ENCODE assay signal across 9 cellular contexts in genomic region chr13:100434010-100434763, GRCh38.
DNase-seq lines count a peak whose midpoint lies in the region; ATAC-seq and TF ChIP-seq lines count a peak whose summit lies in the region.
"Had no signal": no experiment of that assay in that cellular context is flagged by ENCODE, and none has a peak within 500 bp of the region (broad histone marks: within the 10 kb centered on the region; RNA-seq: fewer than 3 reads in every experiment).

No MANE protein-coding gene starts in this region.

- no peaks in the 10 kb centered on the region for H3K36me3 ChIP-seq in SJSA1
- H3K36me3 ChIP-seq in mesendoderm (ENCODE audit: control insufficient read depth, insufficient read depth, low read length), result no peaks in the 10 kb centered on the region
- peaks cover 0 to 8% of the 10 kb centered on the region in 2 donors for H3K36me3 ChIP-seq in neuronal stem cell (replicated peaks in 1 of 2; ENCODE audit: control insufficient read depth in 2 of 2, insufficient read depth in 2 of 2, low read length in 2 of 2)

- no peak overlapping the region for H3K56ac ChIP-seq in mesendoderm (ENCODE audit: low read length)
- no peak overlapping the region for H3K56ac ChIP-seq in H9 (ENCODE audit: insufficient read length, low read depth, low read length)

- H3K9me3 ChIP-seq in SJSA1 (replicated peaks) (no peaks in the 10 kb centered on the region), H9 (ENCODE audit: control insufficient read depth, low read depth, low read length) (no peaks in the 10 kb centered on the region), neuronal stem cell (replicated peaks in 1 of 2; ENCODE audit: control insufficient read depth in 2 of 2, insufficient read depth in 1 of 2, low read depth in 1 of 2, low read length in 2 of 2) (peaks cover 0 to 8% of the 10 kb centered on the region in 2 donors)

- ATAC-seq in GM18867 (IDR thresholded peaks at IDR 0.05; ENCODE audit: unreplicated experiment) (peak; percentile 96), HG02759 (IDR thresholded peaks at IDR 0.05; ENCODE audit: unreplicated experiment) (peak; percentile 87)

- H2AFZ ChIP-seq in H9 (ENCODE audit: low read length) (no peak overlapping the region), neuronal stem cell (ENCODE audit: low read length) (no peak overlapping the region)

- H4K91ac ChIP-seq in H9 (ENCODE audit: insufficient read length, low read depth, low read length) (no peak overlapping the region), neuronal stem cell (ENCODE audit: low read depth, low read length, poor library complexity) (no peak overlapping the region)

- H3K79me1 ChIP-seq in mesendoderm (ENCODE audit: low read length) (no peaks in the 10 kb centered on the region), H9 (ENCODE audit: insufficient read depth, low read depth, low read length, poor library complexity, severe bottlenecking) (no peaks in the 10 kb centered on the region), neuronal stem cell (ENCODE audit: low read depth, low read length) (no peaks in the 10 kb centered on the region)

- no peaks in the 10 kb centered on the region for H4K20me1 ChIP-seq in H9 (ENCODE audit: control insufficient read depth, insufficient read depth, insufficient read length)

- H3K4me1 ChIP-seq in SJSA1 (replicated peaks) (peaks cover 14% of the 10 kb centered on the region), mesendoderm (ENCODE audit: control insufficient read depth, low read depth, low read length) (peaks cover 2% of the 10 kb centered on the region), H9 (ENCODE audit: insufficient read depth, low read length) (peaks cover 8% of the 10 kb centered on the region; the same call in 1 of the 2 replicates), neuronal stem cell (ENCODE audit: control insufficient read depth in 2 of 2, insufficient read depth in 1 of 2, low read depth in 1 of 2, low read length in 2 of 2) (peaks cover 13 to 17% of the 10 kb centered on the region in 2 donors)

- H3K36me3 Mint-ChIP-seq in H9 (ENCODE audit: insufficient read depth in 1 of 3, low read depth in 3 of 3), result peaks cover 23 to 35% (median 34%) of the 10 kb centered on the region in 3 experiments; a peak in 6 of 7 replicates

- H3T11ph ChIP-seq in H9 (ENCODE audit: low read length), result no peak overlapping the region

- H3K23ac ChIP-seq in mesendoderm (ENCODE audit: low read length) (no peak overlapping the region), H9 (ENCODE audit: insufficient read length, low read depth, low read length) (no peak overlapping the region), neuronal stem cell (ENCODE audit: low read depth, low read length, poor library complexity) (no peak overlapping the region)

- TF ChIP-seq CTCF in H9 (conservative IDR thresholded peaks at IDR 0.05), result no peak

- H4K8ac ChIP-seq in mesendoderm (ENCODE audit: low read depth, low read length) (no peak overlapping the region), H9 (replicated peaks; ENCODE audit: insufficient read length, low read depth, low read length) (no peak overlapping the region), neuronal stem cell (ENCODE audit: low read depth, low read length) (no peak overlapping the region)

- H2BK120ac ChIP-seq in mesendoderm (ENCODE audit: low read depth, low read length), result no peak overlapping the region
- H2BK120ac ChIP-seq in H9 (ENCODE audit: low read depth, low read length, poor library complexity, severe bottlenecking), result no peak overlapping the region
- no peak overlapping the region for H2BK120ac ChIP-seq in neuronal stem cell (ENCODE audit: low read depth, low read length)

- H3K4me3 ChIP-seq in SJSA1 (no peak overlapping the region), mesendoderm (ENCODE audit: low read length) (no peak overlapping the region), neuronal stem cell (ENCODE audit: low read length in 2 of 2) (no peak overlapping the region)

- no peaks in the 10 kb centered on the region for H3K9me3 Mint-ChIP-seq in H9

- H2AK5ac ChIP-seq in mesendoderm (ENCODE audit: low read length) (no peak overlapping the region), H9 (ENCODE audit: insufficient read length, low read length) (no peak overlapping the region), neuronal stem cell (ENCODE audit: low read depth, low read length) (no peak overlapping the region)

- no peak overlapping the region for H3K4me2 ChIP-seq in mesendoderm (ENCODE audit: low read length)
- no peak overlapping the region for H3K4me2 ChIP-seq in H9 (ENCODE audit: insufficient read depth, insufficient read length, low read length)
- no peak overlapping the region for H3K4me2 ChIP-seq in neuronal stem cell (ENCODE audit: insufficient read depth, low read length, poor library complexity, severe bottlenecking)

- H3K9ac ChIP-seq in mesendoderm (ENCODE audit: low read length) (no peak overlapping the region), H9 (ENCODE audit: extremely low read depth, insufficient read length, low read length) (no peak overlapping the region), neuronal stem cell (ENCODE audit: low read depth, low read length, poor library complexity) (no peak overlapping the region)

- no peaks in the 10 kb centered on the region for H3K27me3 Mint-ChIP-seq in H9 (ENCODE audit: low read depth)
- H3K27me3 Mint-ChIP-seq: activated naive CD8-positive, alpha-beta T cell had no signal

- no peaks in the 10 kb centered on the region for H3K23me2 ChIP-seq in H9 (ENCODE audit: insufficient read length, low read depth, low read length, poor library complexity, severe bottlenecking)

- H3K27ac ChIP-seq in SJSA1 (peak overlapping the region; percentile 8; the same call in 1 of the 2 replicates), mesendoderm (ENCODE audit: low read depth, low read length) (no peak overlapping the region), H9 (ENCODE audit: insufficient read length, low read depth, low read length) (no peak overlapping the region), neuronal stem cell (replicated peaks; ENCODE audit: low read length) (no peak overlapping the region)

- H2BK20ac ChIP-seq in H9 (ENCODE audit: low read depth, low read length, poor library complexity, severe bottlenecking), result no peak overlapping the region

- H3K27me3 ChIP-seq in SJSA1 (replicated peaks) (no peaks in the 10 kb centered on the region), mesendoderm (ENCODE audit: insufficient read depth, low read length, poor library complexity) (no peaks in the 10 kb centered on the region), H9 (ENCODE audit: insufficient read depth, low read length) (no peaks in the 10 kb centered on the region), neuronal stem cell (ENCODE audit: control insufficient read depth in 3 of 3, insufficient read depth in 3 of 3, low read depth in 1 of 3, low read length in 3 of 3) (no peaks in the 10 kb centered on the region)

- H3K27ac Mint-ChIP-seq in H9, result no peak overlapping the region
- H3K27ac Mint-ChIP-seq: activated naive CD8-positive, alpha-beta T cell had no signal

- H3K4ac ChIP-seq in mesendoderm (ENCODE audit: low read depth, low read length) (no peak overlapping the region), H9 (ENCODE audit: low read depth, low read length) (no peak overlapping the region), neuronal stem cell (ENCODE audit: low read length) (no peak overlapping the region)

- WGBS in mesendoderm (ENCODE audit: extremely low coverage, insufficient coverage, low lambda C conversion rate), result no CpG with 5 or more reads among the region's 5 CpGs
- WGBS in H9 (ENCODE audit: extremely low coverage, insufficient read length, low lambda C conversion rate), result no CpG with 5 or more reads among the region's 5 CpGs
- WGBS in neuronal stem cell (ENCODE audit: extremely low coverage in 2 of 2, insufficient read length in 2 of 2, insufficient replicate concordance in 1 of 2), 2 donors, result no CpG with 5 or more reads among the region's 5 CpGs

- H3K79me2 ChIP-seq in mesendoderm (ENCODE audit: control insufficient read depth, insufficient read depth, low read length), result no peaks in the 10 kb centered on the region
- no peaks in the 10 kb centered on the region; the same call in 1 of the 2 replicates for H3K79me2 ChIP-seq in H9 (ENCODE audit: insufficient read depth, low read length)

- H2BK12ac ChIP-seq in H9 (ENCODE audit: insufficient read length, low read depth, low read length) (no peak overlapping the region), neuronal stem cell (ENCODE audit: low read length) (no peak overlapping the region)

- no peak overlapping the region for H2BK5ac ChIP-seq in mesendoderm (ENCODE audit: low read length)
- H2BK5ac ChIP-seq in H9 (ENCODE audit: insufficient read length, low read length), result no peak overlapping the region
- H2BK5ac ChIP-seq in neuronal stem cell (ENCODE audit: low read length), result no peak overlapping the region

- H2BK15ac ChIP-seq in mesendoderm (replicated peaks; ENCODE audit: low read depth) (no peak overlapping the region), H9 (ENCODE audit: low read depth, low read length) (no peak overlapping the region), neuronal stem cell (ENCODE audit: low read length) (no peak overlapping the region)

- H3K4me1 Mint-ChIP-seq in H9, result peaks cover 15 to 21% of the 10 kb centered on the region in 2 experiments

- H3K18ac ChIP-seq in mesendoderm (ENCODE audit: low read length), result no peak overlapping the region
- H3K18ac ChIP-seq in H9 (ENCODE audit: insufficient read length, low read depth, low read length), result no peak overlapping the region
- no peak overlapping the region for H3K18ac ChIP-seq in neuronal stem cell (ENCODE audit: low read length)

- H3K4me3 Mint-ChIP-seq in H9, result no peak overlapping the region
- H3K4me3 Mint-ChIP-seq: activated naive CD8-positive, alpha-beta T cell had no signal

- no peak overlapping the region for H3K14ac ChIP-seq in H9 (ENCODE audit: insufficient read depth, low read length)
- H3K14ac ChIP-seq in neuronal stem cell (ENCODE audit: low read length), result no peak overlapping the region

- peak in 1 of 2 experiments; percentile 24 for DNase-seq in SJSA1 (ENCODE audit: low read depth in 1 of 2, low spot score in 2 of 2)
- DNase-seq in mesendoderm, result peak; percentile 43
- no peak for DNase-seq in H9
- DNase-seq in NCI-H1092 (lab: John Stamatoyannopoulos, UW), result no peak
- no peak for DNase-seq in MV-4-11 (lab: John Stamatoyannopoulos, UW)
- DNase-seq in neuronal stem cell (ENCODE audit: low spot score), result no peak

- H4K5ac ChIP-seq in mesendoderm (ENCODE audit: low read length) (no peak overlapping the region), H9 (ENCODE audit: insufficient read length, low read depth, low read length) (no peak overlapping the region)
